In the genomic region with DNA sequence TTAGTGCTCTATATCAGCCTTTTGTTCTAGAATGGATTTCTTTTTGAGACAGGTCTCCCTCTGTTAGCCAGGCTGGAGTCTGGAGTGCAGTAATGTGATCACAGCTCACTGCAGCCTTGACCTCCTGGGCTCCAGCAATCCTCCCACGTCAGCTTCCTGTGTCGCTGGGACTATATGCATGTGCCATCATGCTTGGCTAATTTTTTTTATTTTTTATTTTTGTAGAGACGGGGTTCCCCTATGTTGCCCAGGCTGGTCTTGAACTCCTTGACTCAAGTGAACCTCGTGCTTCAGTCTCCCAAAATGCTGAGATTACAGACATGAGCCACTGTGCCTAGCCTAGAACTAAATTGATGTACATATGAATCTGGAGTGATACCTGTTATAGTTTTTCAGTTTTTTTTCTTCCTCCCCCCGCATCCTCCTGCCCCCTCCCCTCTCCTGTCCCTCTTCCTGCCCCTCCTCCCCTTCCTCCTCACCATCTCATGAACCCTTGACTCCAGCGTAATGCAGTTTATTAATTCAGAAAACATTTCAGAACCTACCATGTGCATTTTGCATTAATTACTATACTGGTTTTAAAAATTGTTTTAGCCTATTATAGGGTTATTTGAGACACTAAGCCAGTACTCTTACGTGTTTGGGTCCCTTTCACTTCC, we compare ENCODE assay signal across 13 cellular contexts. TPM values are rescaled to one million over a fixed set of nuclear protein-coding genes. Genes with fewer than 3 reads are reported as not detected.
A peak's percentile ranks its signal among the peaks of the same experiment; 100 is the strongest.
DNase-seq lines count a peak whose midpoint lies in the region; ATAC-seq and TF ChIP-seq lines count a peak whose summit lies in the region.
"Had no signal": no experiment of that assay in that cellular context is flagged by ENCODE, and none has a peak within 500 bp of the region (broad histone marks: within the 10 kb centered on the region; RNA-seq: fewer than 3 reads in every experiment).

No MANE protein-coding gene starts in this region.

- H3K9me3 Mint-ChIP-seq in immature natural killer cell: no peaks in the 10 kb centered on the region
- H3K9me3 Mint-ChIP-seq in type B pancreatic cell: peaks cover 11% of the 10 kb centered on the region

- H3K36me3 Mint-ChIP-seq in immature natural killer cell: peaks cover 0 to 10% (median 4%) of the 10 kb centered on the region in 3 donors
- peaks cover 9% of the 10 kb centered on the region for H3K36me3 Mint-ChIP-seq in type B pancreatic cell

- WGBS in lower leg skin, 2 donors: 59 to 61% methylated on average over 7 of the region's 7 CpGs
- 65 to 67% (median 65%) methylated on average over 7 of the region's 7 CpGs for WGBS in psoas muscle, 3 donors

- H3K4me1 ChIP-seq in Peyer's patch: peaks cover 0 to 18% (median 9%) of the 10 kb centered on the region in 4 donors
- no peaks in the 10 kb centered on the region for H3K4me1 ChIP-seq in psoas muscle
- H3K4me1 ChIP-seq: adrenal gland had no signal

- H3K27me3 ChIP-seq in Peyer's patch: no peaks in the 10 kb centered on the region
- H3K27me3 ChIP-seq in psoas muscle (ENCODE audit: insufficient read depth in 3 of 3, low read length in 2 of 3): no peaks in the 10 kb centered on the region
- H3K27me3 ChIP-seq: adrenal gland, gastrocnemius medialis had no signal

- no peak overlapping the region for H3K4me3 ChIP-seq in Peyer's patch
- H3K4me3 ChIP-seq in lower leg skin (ENCODE audit: low read depth, poor library complexity, severe bottlenecking): no peak overlapping the region
- no peak overlapping the region for H3K4me3 ChIP-seq in psoas muscle
- H3K4me3 ChIP-seq: adrenal gland, gastrocnemius medialis had no signal

- TF ChIP-seq POLR2A in GM18505 (IDR thresholded peaks at IDR 0.05; ENCODE audit: borderline replicate concordance, extremely low read depth, insufficient read depth, insufficient read length) (no peak), Peyer's patch (IDR thresholded peaks at IDR 0.05) (no peak), lower leg skin (IDR thresholded peaks at IDR 0.05) (no peak)

- no peak for TF ChIP-seq CTCF in Peyer's patch (IDR thresholded peaks at IDR 0.05)
- no peak for TF ChIP-seq CTCF in lower leg skin (IDR thresholded peaks at IDR 0.05)
- TF ChIP-seq CTCF in psoas muscle (IDR thresholded peaks at IDR 0.05): no peak
- no peak for TF ChIP-seq CTCF in type B pancreatic cell (conservative IDR thresholded peaks at IDR 0.05)

- H3K36me3 ChIP-seq in Peyer's patch: no peaks in the 10 kb centered on the region
- H3K36me3 ChIP-seq in psoas muscle (ENCODE audit: insufficient read depth in 1 of 2, low read depth in 1 of 2): no peaks in the 10 kb centered on the region
- H3K36me3 ChIP-seq: adrenal gland, gastrocnemius medialis had no signal

- intact Hi-C loops in lower leg skin (cut with DNase I; ENCODE audit: low total_unique reads): no loop called here
- intact Hi-C loops in psoas muscle (cut with DNase I): no loop called here

- peak overlapping the region; percentile 35 to 92 (median 63) for H3K27ac Mint-ChIP-seq in immature natural killer cell
- H3K27ac Mint-ChIP-seq in type B pancreatic cell: no peak overlapping the region

- no peaks in the 10 kb centered on the region for H3K27me3 Mint-ChIP-seq in immature natural killer cell (ENCODE audit: low read depth in 3 of 3)
- no peaks in the 10 kb centered on the region for H3K27me3 Mint-ChIP-seq in type B pancreatic cell

- peaks cover 88 to 92% of the 10 kb centered on the region in 2 donors for H3K4me1 Mint-ChIP-seq in immature natural killer cell
- H3K4me1 Mint-ChIP-seq in type B pancreatic cell (ENCODE audit: unreplicated experiment): peaks cover 32% of the 10 kb centered on the region

- H3K4me3 Mint-ChIP-seq in immature natural killer cell (peak overlapping the region in 2 of 5 donors; percentile 11 to 39), type B pancreatic cell (no peak overlapping the region)

- DNase-seq in Peyer's patch (peak in 2 of 3 donors; percentile 72 to 76), immature natural killer cell (no peak), lower leg skin (ENCODE audit: low spot score in 2 of 2) (no peak), psoas muscle (no peak), type B pancreatic cell (ENCODE audit: extremely low spot score, unreplicated experiment) (no peak), COR-L47 (lab: John Stamatoyannopoulos, UW) (no peak)
- DNase-seq: gastrocnemius medialis, NCI-H146, nucleus accumbens had no signal

- H3K9me3 ChIP-seq in Peyer's patch: no peaks in the 10 kb centered on the region
- H3K9me3 ChIP-seq in psoas muscle: no peaks in the 10 kb centered on the region
- H3K9me3 ChIP-seq: adrenal gland, gastrocnemius medialis had no signal

- H3K27ac ChIP-seq in Peyer's patch: peak overlapping the region in 1 of 4 donors; percentile 55
- H3K27ac ChIP-seq in psoas muscle: no peak overlapping the region
- H3K27ac ChIP-seq: adrenal gland, gastrocnemius medialis had no signal

- ATAC-seq in GM18505 (IDR thresholded peaks at IDR 0.05; ENCODE audit: unreplicated experiment): peak; percentile 35
- peak; percentile 39 for ATAC-seq in GM21528 (IDR thresholded peaks at IDR 0.05; ENCODE audit: low FRiP score, unreplicated experiment)
- ATAC-seq in psoas muscle: no peak
- ATAC-seq: gastrocnemius medialis, SK-N-SH treated with all-trans-retinoic acid at 6 μM for 48 hours had no signal

RNA-seq across cellular contexts. Expression of a gene that starts 37.4 kb away (rescaled TPM):
- 10 to 100 TPM in 2 of 4 donors, 1 to 10 TPM in 2; 3.0 to 47.9 (median 10.2) TPM for total RNA-seq in Peyer's patch
- 100 to 1,000 TPM in 2 of 3 donors, 10 to 100 TPM in 1; 99.7 to 162 (median 132) TPM for polyA plus RNA-seq in immature natural killer cell
- total RNA-seq in lower leg skin: 10 to 100 TPM; 52.0 to 61.2 (median 54.7) TPM
- total RNA-seq in psoas muscle: 1 to 10 TPM in 3 of 4 donors, under 1 TPM in 1; 0.73 to 2.5 (median 2.1) TPM
- polyA plus RNA-seq in psoas muscle: 1 to 10 TPM; 1.2 to 1.6 (median 1.5) TPM
- 11.8 and 17.3 TPM in 2 replicates for total RNA-seq in type B pancreatic cell (ENCODE audit: low replicate concordance)

Comparison
In these comparisons a context has a peak if more than half of its experiments do, and no peak if none do; other contexts are left out.
1. ATAC-seq: peak in GM18505 (single experiment) and GM21528 (single experiment); none in psoas muscle (0 of 4).
2. DNase-seq: peak in Peyer's patch (2 of 3); none in immature natural killer cell (0 of 3), lower leg skin (0 of 2), psoas muscle (0 of 2), type B pancreatic cell (single experiment) and COR-L47 (single experiment).